ENCODE assay signal across 12 cellular contexts in the genomic region with DNA sequence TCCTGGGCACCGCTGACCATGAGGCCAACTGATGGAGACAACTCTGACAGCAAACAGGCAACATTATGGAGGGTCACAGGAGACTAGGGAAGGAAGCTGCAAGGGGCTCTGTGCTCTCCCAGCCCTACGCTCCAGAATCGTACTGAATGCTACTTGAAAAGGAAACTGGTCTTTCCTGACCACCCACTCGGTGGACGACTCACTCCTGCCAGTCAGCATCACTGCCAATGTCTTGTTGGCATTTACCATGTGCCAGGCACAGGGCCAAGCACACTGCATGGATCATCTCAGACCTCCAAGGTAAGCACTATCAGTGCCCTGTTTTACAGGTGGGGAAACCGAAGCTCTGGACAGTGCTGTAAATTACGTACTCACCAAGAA. TPM values are rescaled to one million over a fixed set of nuclear protein-coding genes. Genes with fewer than 3 reads are reported as not detected.
A peak's percentile ranks its signal among the peaks of the same experiment; 100 is the strongest.
DNase-seq lines count a peak whose midpoint lies in the region; ATAC-seq and TF ChIP-seq lines count a peak whose summit lies in the region.
"Had no signal": no experiment of that assay in that cellular context is flagged by ENCODE, and none has a peak within 500 bp of the region (broad histone marks: within the 10 kb centered on the region; RNA-seq: fewer than 3 reads in every experiment).

No MANE protein-coding gene starts in this region.

- 39% methylated on average over 7 of the region's 7 CpGs for WGBS in right lobe of liver (ENCODE audit: insufficient coverage, low coverage, low lambda C conversion rate, missing lambda C conversion rate)

- H3K36me3 ChIP-seq in BLaER1: no peaks in the 10 kb centered on the region
- H3K36me3 ChIP-seq in HEK293 (ENCODE audit: control insufficient read depth in 2 of 2, insufficient read depth in 1 of 2, low read length in 2 of 2): no peaks in the 10 kb centered on the region
- H3K36me3 ChIP-seq in breast epithelium: no peaks in the 10 kb centered on the region
- no peaks in the 10 kb centered on the region for H3K36me3 ChIP-seq in right lobe of liver
- H3K36me3 ChIP-seq: Peyer's patch had no signal

- no peak overlapping the region for H3K4me3 ChIP-seq in BLaER1
- H3K4me3 ChIP-seq in HEK293 (ENCODE audit: low read depth, low read length): no peak overlapping the region
- peak overlapping the region in 2 of 3 donors; percentile 3 to 39 for H3K4me3 ChIP-seq in breast epithelium
- no peak overlapping the region for H3K4me3 ChIP-seq in right lobe of liver
- H3K4me3 ChIP-seq: Peyer's patch had no signal

- TF ChIP-seq POLR2A in breast epithelium (IDR thresholded peaks at IDR 0.05) (no peak), right lobe of liver (IDR thresholded peaks at IDR 0.05) (no peak)

- H3K4me1 ChIP-seq in BLaER1 (peaks cover 100% of the 10 kb centered on the region), HEK293 (ENCODE audit: control insufficient read depth, insufficient read depth, low read length) (peaks cover 48% of the 10 kb centered on the region), breast epithelium (peaks cover 21 to 59% of the 10 kb centered on the region in 2 donors), right lobe of liver (peaks cover 0 to 94% (median 44%) of the 10 kb centered on the region in 4 donors)

- CTCF ChIA-PET in HEK293 (lab: Yijun Ruan, JAX): interaction anchor here (0.6 kb wide), 1 partner anchor 24 kb away, joined by 3 read pairs; no protein-coding TSS in a partner anchor

- no peaks in the 10 kb centered on the region for H3K9me3 ChIP-seq in BLaER1
- H3K9me3 ChIP-seq in HEK293 (ENCODE audit: control insufficient read depth, insufficient read depth, low read depth, low read length): no peaks in the 10 kb centered on the region
- no peaks in the 10 kb centered on the region for H3K9me3 ChIP-seq in breast epithelium
- H3K9me3 ChIP-seq in right lobe of liver: no peaks in the 10 kb centered on the region
- H3K9me3 ChIP-seq: Peyer's patch had no signal

- no peaks in the 10 kb centered on the region for H3K27me3 ChIP-seq in BLaER1
- no peaks in the 10 kb centered on the region for H3K27me3 ChIP-seq in breast epithelium
- H3K27me3 ChIP-seq in right lobe of liver: no peaks in the 10 kb centered on the region
- H3K27me3 ChIP-seq: Peyer's patch had no signal

- no peak for TF ChIP-seq CTCF in HEK293 (tag by site-specific recombination; IDR thresholded peaks at IDR 0.05)
- no peak for TF ChIP-seq CTCF in breast epithelium (IDR thresholded peaks at IDR 0.05)
- TF ChIP-seq CTCF in right lobe of liver (IDR thresholded peaks at IDR 0.05): no peak

- H4K20me1 ChIP-seq in BLaER1: peaks cover 100% of the 10 kb centered on the region

- H3K4me2 ChIP-seq in BLaER1: peak overlapping the region; percentile 84
- H3K4me2 ChIP-seq: KMS-11 had no signal

- ATAC-seq in right lobe of liver: peak in 2 of 4 donors; percentile 2 to 12
- ATAC-seq in HG02852 (IDR thresholded peaks at IDR 0.05; ENCODE audit: unreplicated experiment): no peak
- no peak for ATAC-seq in HG03039 (IDR thresholded peaks at IDR 0.05; ENCODE audit: unreplicated experiment)

- peak; percentile 76 to 84 for DNase-seq in breast epithelium (ENCODE audit: low spot score in 2 of 2)
- peak in 1 of 3 donors; percentile 74 for DNase-seq in right lobe of liver
- DNase-seq in NCI-H187 (lab: John Stamatoyannopoulos, UW): no peak
- DNase-seq in DMS 273 (lab: John Stamatoyannopoulos, UW; ENCODE audit: unreplicated experiment): no peak
- DNase-seq: CD4-positive, CD25-positive, alpha-beta regulatory T cell; NCI-H2227 treated with DMSO at 0.1 percent for 48 hours had no signal

- POLR2A ChIA-PET in HEK293 (lab: Yijun Ruan, JAX): no interaction called here

- H3K9ac ChIP-seq in BLaER1: no peak overlapping the region
- H3K9ac ChIP-seq: KMS-11 had no signal

- intact Hi-C loops in breast epithelium (cut with DNase I; ENCODE audit: low total_unique reads): loop anchor here (1.0 kb wide), 1 partner anchor 35 kb away; no protein-coding TSS in a partner anchor
- intact Hi-C loops in right lobe of liver (cut with DNase I): no loop called here

- H3K27ac ChIP-seq in BLaER1 (no peak overlapping the region), HEK293 (ENCODE audit: extremely low read depth, low read depth, low read length) (no peak overlapping the region), breast epithelium (peak overlapping the region; percentile 79 to 80), right lobe of liver (peak overlapping the region; percentile 19 to 93 (median 68))
- H3K27ac ChIP-seq: KMS-11 had no signal

TF ChIP-seq in HEK293, 187 proteins besides CTCF, POLR2A, EP300 and RAD21:
- no peak for TF ChIP-seq HOXC10 (CRISPR knock-in tag; IDR thresholded peaks at IDR 0.05)
- TF ChIP-seq, protein P1, sequence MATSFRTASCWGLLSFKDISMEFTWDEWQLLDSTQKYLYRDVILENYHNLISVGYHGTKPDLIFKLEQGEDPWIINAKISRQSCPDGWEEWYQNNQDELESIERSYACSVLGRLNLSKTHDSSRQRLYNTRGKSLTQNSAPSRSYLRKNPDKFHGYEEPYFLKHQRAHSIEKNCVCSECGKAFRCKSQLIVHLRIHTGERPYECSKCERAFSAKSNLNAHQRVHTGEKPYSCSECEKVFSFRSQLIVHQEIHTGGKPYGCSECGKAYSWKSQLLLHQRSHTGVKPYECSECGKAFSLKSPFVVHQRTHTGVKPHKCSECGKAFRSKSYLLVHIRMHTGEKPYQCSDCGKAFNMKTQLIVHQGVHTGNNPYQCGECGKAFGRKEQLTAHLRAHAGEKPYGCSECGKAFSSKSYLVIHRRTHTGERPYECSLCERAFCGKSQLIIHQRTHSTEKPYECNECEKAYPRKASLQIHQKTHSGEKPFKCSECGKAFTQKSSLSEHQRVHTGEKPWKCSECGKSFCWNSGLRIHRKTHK (tag by site-specific recombination; IDR thresholded peaks at IDR 0.05): no peak
- TF ChIP-seq, protein P2, sequence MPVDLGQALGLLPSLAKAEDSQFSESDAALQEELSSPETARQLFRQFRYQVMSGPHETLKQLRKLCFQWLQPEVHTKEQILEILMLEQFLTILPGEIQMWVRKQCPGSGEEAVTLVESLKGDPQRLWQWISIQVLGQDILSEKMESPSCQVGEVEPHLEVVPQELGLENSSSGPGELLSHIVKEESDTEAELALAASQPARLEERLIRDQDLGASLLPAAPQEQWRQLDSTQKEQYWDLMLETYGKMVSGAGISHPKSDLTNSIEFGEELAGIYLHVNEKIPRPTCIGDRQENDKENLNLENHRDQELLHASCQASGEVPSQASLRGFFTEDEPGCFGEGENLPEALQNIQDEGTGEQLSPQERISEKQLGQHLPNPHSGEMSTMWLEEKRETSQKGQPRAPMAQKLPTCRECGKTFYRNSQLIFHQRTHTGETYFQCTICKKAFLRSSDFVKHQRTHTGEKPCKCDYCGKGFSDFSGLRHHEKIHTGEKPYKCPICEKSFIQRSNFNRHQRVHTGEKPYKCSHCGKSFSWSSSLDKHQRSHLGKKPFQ (tag by site-specific recombination; IDR thresholded peaks at IDR 0.05): no peak
- no peak for TF ChIP-seq ZBTB49 (tag by site-specific recombination; IDR thresholded peaks at IDR 0.05; ENCODE audit: low read depth)
- peak; percentile 51; the same call in 1 of the 2 replicates for TF ChIP-seq ZFHX2 (tag by site-specific recombination; conservative IDR thresholded peaks at IDR 0.05)
- no peak for TF ChIP-seq ZNF266 (tag by site-specific recombination; IDR thresholded peaks at IDR 0.05; ENCODE audit: low read depth)
- 0 out of 2 replicates have a peak, but pooled peaks have one; percentile 6 for TF ChIP-seq EGR2 (tag by site-specific recombination; IDR thresholded peaks at IDR 0.05; ENCODE audit: low read depth)
- no peak for TF ChIP-seq OVOL3 (tag by site-specific recombination; IDR thresholded peaks at IDR 0.05)
- TF ChIP-seq ZNF600 (tag by site-specific recombination; IDR thresholded peaks at IDR 0.05): peak; percentile 27; the same call in 1 of the 2 replicates

RNA-seq across cellular contexts. Expression of gene CCDC85C, which starts 38.0 kb away (rescaled TPM):
- total RNA-seq in breast epithelium: 1 to 10 TPM; 1.3 to 8.3 (median 4.3) TPM
- total RNA-seq in right lobe of liver: 10 to 100 TPM; 13.6 to 32.8 (median 21.8) TPM

Comparison
In these comparisons a context has a peak if more than half of its experiments do, and no peak if none do; other contexts are left out.
1. H3K27ac ChIP-seq: peak in breast epithelium (2 of 2) and right lobe of liver (3 of 3); none in BLaER1 (single experiment) and HEK293 (single experiment).
2. H3K4me3 ChIP-seq: peak in breast epithelium (2 of 3); none in BLaER1 (single experiment), HEK293 (single experiment) and right lobe of liver (0 of 3).
3. DNase-seq: peak in breast epithelium (2 of 2); none in NCI-H187 (0 of 2) and DMS 273 (single experiment).